8 cellular contexts compared by ENCODE assay signal in genomic region chr4:56466296-56466761, GRCh38. TPM values are rescaled to one million over a fixed set of nuclear protein-coding genes. Genes with fewer than 3 reads are reported as not detected.
A peak's percentile ranks its signal among the peaks of the same experiment; 100 is the strongest.
DNase-seq lines count a peak whose midpoint lies in the region; TF ChIP-seq lines count a peak whose summit lies in the region.
"Not testable (repeated sequence)": the region's sequence is repeated elsewhere in the genome, so short reads cannot be mapped to it uniquely, and the experiment has no call there.

No MANE protein-coding gene starts in this region.

- H3K18ac ChIP-seq in neuronal stem cell (ENCODE audit: low read length): not testable (repeated sequence)

- peak overlapping the region; percentile 99 for H3K4me3 ChIP-seq in OCI-LY7 (ENCODE audit: low read depth, low read length, poor library complexity, severe bottlenecking)
- H3K4me3 ChIP-seq in dorsolateral prefrontal cortex: peak overlapping the region; percentile 63 to 99 (median 95)
- H3K4me3 ChIP-seq in iPS-15b (ENCODE audit: low read depth, low read length): peak overlapping the region; percentile 99
- peak overlapping the region; percentile 71 to 79 for H3K4me3 ChIP-seq in neuronal stem cell (ENCODE audit: low read length in 2 of 2)
- peak overlapping the region in 2 of 3 donors; percentile 77 to 97 for H3K4me3 ChIP-seq in thyroid gland (replicated peaks in 1 of 3)

- H2BK15ac ChIP-seq in neuronal stem cell (ENCODE audit: low read length): not testable (repeated sequence)

- peaks cover 40% of the 10 kb centered on the region for H3K36me3 Mint-ChIP-seq in activated CD4-positive, alpha-beta T cell treated with anti-CD3 and anti-CD28 coated beads, Interleukin-2, amount 10 ng/mL, durations not matched to agents 7 days and 5 days (ENCODE audit: low read depth)

- not testable (repeated sequence) for TF ChIP-seq POLR2A in thyroid gland (IDR thresholded peaks at IDR 0.05)

- peak overlapping the region; percentile 97 for H3K4me3 Mint-ChIP-seq in activated CD4-positive, alpha-beta T cell treated with anti-CD3 and anti-CD28 coated beads, Interleukin-2, amount 10 ng/mL, durations not matched to agents 7 days and 5 days

- not testable (repeated sequence) for H2AK5ac ChIP-seq in neuronal stem cell (ENCODE audit: low read depth, low read length)

- not testable (repeated sequence) for H2BK12ac ChIP-seq in neuronal stem cell (ENCODE audit: low read length)

- BruUV-seq in OCI-LY7 (replicated peaks; lab: Mats Ljungman, UMichigan): not testable (repeated sequence)

- WGBS in neuronal stem cell (ENCODE audit: extremely low coverage in 2 of 2, insufficient read length in 2 of 2, insufficient replicate concordance in 1 of 2), 2 donors: no CpG with 5 or more reads among the region's 8 CpGs
- 19 to 22% methylated on average over 8 of the region's 8 CpGs for WGBS in thyroid gland, 2 donors

- H3K4me2 ChIP-seq in OCI-LY7 (ENCODE audit: low read length): peak overlapping the region; percentile 94
- H3K4me2 ChIP-seq in neuronal stem cell (ENCODE audit: insufficient read depth, low read length, poor library complexity, severe bottlenecking): peak overlapping the region; percentile 70

- H4K8ac ChIP-seq in neuronal stem cell (ENCODE audit: low read depth, low read length): not testable (repeated sequence)

- peaks cover 20% of the 10 kb centered on the region; the same call in 1 of the 2 replicates for H4K20me1 ChIP-seq in OCI-LY7 (ENCODE audit: insufficient read depth, low read length)

- not testable (repeated sequence) for H3K14ac ChIP-seq in neuronal stem cell (ENCODE audit: low read length)

- H3K9me2 ChIP-seq in OCI-LY7 (ENCODE audit: insufficient read depth, low read length): not testable (repeated sequence)

- DNase-seq in DMS 273 (lab: John Stamatoyannopoulos, UW; ENCODE audit: unreplicated experiment) (peak; percentile 30), HS-5 (ENCODE audit: low read depth) (peak; percentile 75), OCI-LY7 (ENCODE audit: low spot score) (peak; percentile 37)
- peak; percentile 10 for DNase-seq in activated CD4-positive, alpha-beta T cell treated with anti-CD3 and anti-CD28 coated beads, Interleukin-2, amount 10 ng/mL, durations not matched to agents 7 days and 5 days
- DNase-seq in dorsolateral prefrontal cortex; neuronal stem cell (ENCODE audit: low spot score); thyroid gland: not testable (repeated sequence)

- H3K4me1 Mint-ChIP-seq in activated CD4-positive, alpha-beta T cell treated with anti-CD3 and anti-CD28 coated beads, Interleukin-2, amount 10 ng/mL, durations not matched to agents 7 days and 5 days: peaks cover 49% of the 10 kb centered on the region

- peak overlapping the region; percentile 93 for H3K9ac ChIP-seq in iPS-15b (ENCODE audit: low read depth, low read length)
- not testable (repeated sequence) for H3K9ac ChIP-seq in neuronal stem cell (ENCODE audit: low read depth, low read length, poor library complexity)

- H3K79me1 ChIP-seq in neuronal stem cell (ENCODE audit: low read depth, low read length): not testable (repeated sequence)

- not testable (repeated sequence) for H3K27me3 ChIP-seq in dorsolateral prefrontal cortex; iPS-15b (ENCODE audit: control insufficient read depth, insufficient read depth, low read length); neuronal stem cell (ENCODE audit: control insufficient read depth in 3 of 3, insufficient read depth in 3 of 3, low read depth in 1 of 3, low read length in 3 of 3); thyroid gland

- not testable (repeated sequence) for H3K9me3 Mint-ChIP-seq in activated CD4-positive, alpha-beta T cell treated with anti-CD3 and anti-CD28 coated beads, Interleukin-2, amount 10 ng/mL, durations not matched to agents 7 days and 5 days

- not testable (repeated sequence) for H2BK5ac ChIP-seq in neuronal stem cell (ENCODE audit: low read length)

- peaks cover 36% of the 10 kb centered on the region for H3K4me1 ChIP-seq in OCI-LY7 (ENCODE audit: insufficient read depth, low read length, poor library complexity, severe bottlenecking)
- not testable (repeated sequence) for H3K4me1 ChIP-seq in iPS-15b (ENCODE audit: control insufficient read depth, insufficient read depth, low read length); neuronal stem cell (ENCODE audit: control insufficient read depth in 2 of 2, insufficient read depth in 1 of 2, low read depth in 1 of 2, low read length in 2 of 2)
- peaks cover 21 to 23% of the 10 kb centered on the region in 2 donors for H3K4me1 ChIP-seq in thyroid gland

- H3K36me3 ChIP-seq in OCI-LY7 (ENCODE audit: insufficient read depth, low read length): peaks cover 50% of the 10 kb centered on the region
- H3K36me3 ChIP-seq in iPS-15b (ENCODE audit: control insufficient read depth, insufficient read depth, low read length); thyroid gland: not testable (repeated sequence)
- H3K36me3 ChIP-seq in neuronal stem cell (replicated peaks in 1 of 2; ENCODE audit: control insufficient read depth in 2 of 2, insufficient read depth in 2 of 2, low read length in 2 of 2): peaks cover 5 to 54% of the 10 kb centered on the region in 2 donors

- not testable (repeated sequence) for H4K91ac ChIP-seq in neuronal stem cell (ENCODE audit: low read depth, low read length, poor library complexity)

- not testable (repeated sequence) for H3K4ac ChIP-seq in neuronal stem cell (ENCODE audit: low read length)

- H2AFZ ChIP-seq in OCI-LY7 (ENCODE audit: low read length); neuronal stem cell (ENCODE audit: low read length): not testable (repeated sequence)

- TF ChIP-seq CTCF in OCI-LY7 (conservative IDR thresholded peaks at IDR 0.05; ENCODE audit: low read length); dorsolateral prefrontal cortex (IDR thresholded peaks at IDR 0.05 in 54 of 56, conservative IDR thresholded peaks at IDR 0.05 in 2 of 56; ENCODE audit: low read depth in 1 of 56, partially characterized antibody in 56 of 56); thyroid gland (IDR thresholded peaks at IDR 0.05): not testable (repeated sequence)

- H3K27ac ChIP-seq in OCI-LY7 (ENCODE audit: low read depth, low read length, poor library complexity, severe bottlenecking) (peak overlapping the region; percentile 83), dorsolateral prefrontal cortex (peak overlapping the region in 3 of 59 donors; percentile 86 to 90 (median 89)), thyroid gland (peak overlapping the region in 1 of 3 donors; percentile 86)
- not testable (repeated sequence) for H3K27ac ChIP-seq in neuronal stem cell (replicated peaks; ENCODE audit: low read length)

- H3K27me3 Mint-ChIP-seq in activated CD4-positive, alpha-beta T cell treated with anti-CD3 and anti-CD28 coated beads, Interleukin-2, amount 10 ng/mL, durations not matched to agents 7 days and 5 days: not testable (repeated sequence)

- CTCF ChIA-PET in OCI-LY7 (lab: Charles Lee; ENCODE audit: unreplicated experiment): not testable (repeated sequence)
- CTCF ChIA-PET in activated CD4-positive, alpha-beta T cell treated with anti-CD3 and anti-CD28 coated beads, Interleukin-2, amount 10 ng/mL, durations not matched to agents 7 days and 5 days (lab: Charles Lee): interaction anchor here (0.6 to 1.4 kb wide), 6 partner anchors 9 to 958 kb away, joined by 3 to 4 read pairs (median 4); partner anchors contain the start of genes CEP135, PAICS and PPAT

- POLR2A ChIA-PET in OCI-LY7 (lab: Charles Lee): interaction anchor here (0.7 to 1.7 kb wide), 12 partner anchors 8 to 511 kb away, joined by 3 to 9 read pairs (median 4); partner anchors contain the start of genes AASDH, NOA1, PAICS and PPAT
- POLR2A ChIA-PET in activated CD4-positive, alpha-beta T cell treated with anti-CD3 and anti-CD28 coated beads, Interleukin-2, amount 10 ng/mL, durations not matched to agents 7 days and 5 days (lab: Charles Lee): interaction anchor here (1.0 kb wide), 1 partner anchor 30 kb away, joined by 3 read pairs; the partner anchor contains the start of gene PAICS

- H3K79me2 ChIP-seq in OCI-LY7 (ENCODE audit: insufficient read depth, low read depth, low read length): peaks cover 74% of the 10 kb centered on the region

- intact Hi-C loops in OCI-LY7 (cut with micrococcal nuclease; ENCODE audit: unreplicated experiment): loop anchor here (2.0 kb wide), 1 partner anchor 512 kb away; the partner anchor contains the start of gene POLR2B
- intact Hi-C loops in dorsolateral prefrontal cortex (cut with DNase I): loop anchor here (2.0 to 5.0 kb wide), 2 partner anchors 30 to 61 kb away; partner anchors contain the start of gene PAICS (in 1 of the 2)
- intact Hi-C loops in thyroid gland (cut with DNase I): not testable (repeated sequence)

- peak overlapping the region; percentile 98 for H3K27ac Mint-ChIP-seq in activated CD4-positive, alpha-beta T cell treated with anti-CD3 and anti-CD28 coated beads, Interleukin-2, amount 10 ng/mL, durations not matched to agents 7 days and 5 days

- H3K9me3 ChIP-seq in OCI-LY7 (ENCODE audit: low read length); iPS-15b (ENCODE audit: control insufficient read depth, insufficient read depth, low read length); neuronal stem cell (replicated peaks in 1 of 2; ENCODE audit: control insufficient read depth in 2 of 2, insufficient read depth in 1 of 2, low read depth in 1 of 2, low read length in 2 of 2); thyroid gland: not testable (repeated sequence)

- not testable (repeated sequence) for H2BK120ac ChIP-seq in neuronal stem cell (ENCODE audit: low read depth, low read length)

- H3K23ac ChIP-seq in neuronal stem cell (ENCODE audit: low read depth, low read length, poor library complexity): not testable (repeated sequence)

RNA-seq across cellular contexts. Expression of gene SRP72, which starts 1.1 kb away (rescaled TPM):
- 53.5 and 65.8 TPM in 2 replicates for total RNA-seq in OCI-LY7 (2014; rRNA removed; shearing (Covaris generic))
- total RNA-seq in OCI-LY7 (2022): 166 and 177 TPM in 2 replicates
- total RNA-seq in activated CD4-positive, alpha-beta T cell treated with anti-CD3 and anti-CD28 coated beads, Interleukin-2, amount 10 ng/mL, durations not matched to agents 7 days and 5 days: 100 to 1,000 TPM; 116 to 135 TPM
- 100 to 1,000 TPM in 6 of 120 experiments, 10 to 100 TPM in 114; 47.9 to 110 (median 81.9) TPM for total RNA-seq in dorsolateral prefrontal cortex
- 229 TPM for polyA plus RNA-seq in neuronal stem cell (2013, experiment 1 of 2)
- polyA plus RNA-seq in neuronal stem cell (2013, experiment 2 of 2): 248 TPM
- total RNA-seq in thyroid gland: 10 to 100 TPM; 57.6 to 67.6 (median 59.7) TPM

RNA-seq across cellular contexts. Expression of gene PAICS, which starts 30.3 kb away (rescaled TPM):
- total RNA-seq in OCI-LY7 (2014; rRNA removed; shearing (Covaris generic)): 99.1 and 101 TPM in 2 replicates
- 271 and 295 TPM in 2 replicates for total RNA-seq in OCI-LY7 (2022)
- 100 to 1,000 TPM; 122 to 132 TPM for total RNA-seq in activated CD4-positive, alpha-beta T cell treated with anti-CD3 and anti-CD28 coated beads, Interleukin-2, amount 10 ng/mL, durations not matched to agents 7 days and 5 days
- 10 to 100 TPM; 34.2 to 64.1 (median 50.4) TPM for total RNA-seq in dorsolateral prefrontal cortex
- 236 TPM for polyA plus RNA-seq in neuronal stem cell (2013, experiment 1 of 2)
- polyA plus RNA-seq in neuronal stem cell (2013, experiment 2 of 2): 243 TPM
- total RNA-seq in thyroid gland: 10 to 100 TPM; 21.7 to 31.5 (median 29.5) TPM

RNA-seq across cellular contexts. Expression of gene PPAT, which starts 30.9 kb away (rescaled TPM):
- 35.8 and 47.2 TPM in 2 replicates for total RNA-seq in OCI-LY7 (2014; rRNA removed; shearing (Covaris generic))
- total RNA-seq in OCI-LY7 (2022): 48.2 and 54.3 TPM in 2 replicates
- total RNA-seq in activated CD4-positive, alpha-beta T cell treated with anti-CD3 and anti-CD28 coated beads, Interleukin-2, amount 10 ng/mL, durations not matched to agents 7 days and 5 days: 10 to 100 TPM; 24.3 to 24.7 TPM
- 10 to 100 TPM; 10.2 to 29.3 (median 17.8) TPM for total RNA-seq in dorsolateral prefrontal cortex
- polyA plus RNA-seq in neuronal stem cell (2013, experiment 1 of 2): 39.0 TPM
- 40.1 TPM for polyA plus RNA-seq in neuronal stem cell (2013, experiment 2 of 2)
- 1 to 10 TPM; 3.1 to 6.1 (median 4.7) TPM for total RNA-seq in thyroid gland

RNA-seq across cellular contexts. Expression of gene ARL9, which starts 39.3 kb away (rescaled TPM):
- 0.32 TPM in 1 of 2 replicates, not detected in the other for total RNA-seq in OCI-LY7 (2014; rRNA removed; shearing (Covaris generic))
- total RNA-seq in OCI-LY7 (2022) (0.76 TPM in 1 of 2 replicates, not detected in the other), dorsolateral prefrontal cortex (1 to 10 TPM in 80 of 120 experiments, under 1 TPM in 39, not detected in 1; 0.20 to 5.4 (median 1.2) TPM), thyroid gland (under 1 TPM in 1 of 4 donors, not detected in 3; 0.56 TPM)
- total RNA-seq in activated CD4-positive, alpha-beta T cell treated with anti-CD3 and anti-CD28 coated beads, Interleukin-2, amount 10 ng/mL, durations not matched to agents 7 days and 5 days: under 1 TPM in 1 of 2 experiments, not detected in 1; 0.10 TPM
- 3.3 TPM for polyA plus RNA-seq in neuronal stem cell (2013, experiment 1 of 2)
- 3.5 TPM for polyA plus RNA-seq in neuronal stem cell (2013, experiment 2 of 2)
